1 cellular context compared by ENCODE assay signal in genomic region chr3:184154909-184155643, GRCh38.
TF ChIP-seq lines count a peak whose summit lies in the region.

DVL3 (plus strand) TSS chr3:184155377; CDS start chr3:184155636, 259 bp downstream.

TF ChIP-seq in HepG2, 621 proteins besides CTCF, POLR2A, EP300 and RAD21 (continued from another document):
- TF ChIP-seq NFAT5 (CRISPR knock-in tag; IDR thresholded peaks at IDR 0.05) (no peak), ZNF574 (CRISPR knock-in tag; IDR thresholded peaks at IDR 0.05) (peak; percentile 62)
